Comparison of ENCODE assay signal across 1 cellular context in the genomic region with DNA sequence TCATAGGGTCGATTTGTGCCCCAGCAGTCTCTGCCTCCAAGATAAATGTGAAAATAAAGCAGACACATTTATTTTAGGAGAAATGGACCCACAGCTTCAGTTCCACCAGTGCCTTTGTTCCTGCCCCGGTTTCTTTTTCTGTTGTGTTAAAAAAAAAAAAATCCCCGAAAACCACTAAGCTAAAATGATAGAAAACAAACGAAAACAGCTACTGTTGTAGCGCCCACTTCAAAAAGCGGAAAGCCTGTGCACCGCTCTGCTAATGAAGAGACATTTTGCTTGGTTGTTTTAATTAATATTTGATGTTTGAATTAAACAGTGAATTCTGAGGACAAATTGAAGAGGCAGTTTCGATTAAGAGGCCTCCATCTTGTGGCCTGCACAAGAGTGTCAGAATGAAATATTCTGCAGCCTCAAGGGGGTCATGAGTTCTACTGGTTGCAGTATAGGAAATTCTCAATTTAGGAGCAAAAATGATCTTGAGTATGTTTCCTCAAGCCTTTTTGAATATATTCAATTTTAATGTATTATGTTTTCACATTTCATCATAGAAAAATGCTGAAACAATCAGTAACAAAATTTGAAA.
TF ChIP-seq lines count a peak whose summit lies in the region.

No MANE protein-coding gene starts in this region.

TF ChIP-seq in HEK293T, 16 proteins besides CTCF, POLR2A, EP300 and RAD21 (continued from another document):
- TF ChIP-seq TARDBP (IDR thresholded peaks at IDR 0.05) (no peak), FOXK2 (IDR thresholded peaks at IDR 0.05) (no peak), LEF1 (IDR thresholded peaks at IDR 0.05; ENCODE audit: borderline replicate concordance) (no peak), L3MBTL2 (conservative IDR thresholded peaks at IDR 0.05) (no peak), CTBP1 (IDR thresholded peaks at IDR 0.05; ENCODE audit: borderline replicate concordance) (no peak), SUZ12 (IDR thresholded peaks at IDR 0.05) (no peak)
